In the genomic region with DNA sequence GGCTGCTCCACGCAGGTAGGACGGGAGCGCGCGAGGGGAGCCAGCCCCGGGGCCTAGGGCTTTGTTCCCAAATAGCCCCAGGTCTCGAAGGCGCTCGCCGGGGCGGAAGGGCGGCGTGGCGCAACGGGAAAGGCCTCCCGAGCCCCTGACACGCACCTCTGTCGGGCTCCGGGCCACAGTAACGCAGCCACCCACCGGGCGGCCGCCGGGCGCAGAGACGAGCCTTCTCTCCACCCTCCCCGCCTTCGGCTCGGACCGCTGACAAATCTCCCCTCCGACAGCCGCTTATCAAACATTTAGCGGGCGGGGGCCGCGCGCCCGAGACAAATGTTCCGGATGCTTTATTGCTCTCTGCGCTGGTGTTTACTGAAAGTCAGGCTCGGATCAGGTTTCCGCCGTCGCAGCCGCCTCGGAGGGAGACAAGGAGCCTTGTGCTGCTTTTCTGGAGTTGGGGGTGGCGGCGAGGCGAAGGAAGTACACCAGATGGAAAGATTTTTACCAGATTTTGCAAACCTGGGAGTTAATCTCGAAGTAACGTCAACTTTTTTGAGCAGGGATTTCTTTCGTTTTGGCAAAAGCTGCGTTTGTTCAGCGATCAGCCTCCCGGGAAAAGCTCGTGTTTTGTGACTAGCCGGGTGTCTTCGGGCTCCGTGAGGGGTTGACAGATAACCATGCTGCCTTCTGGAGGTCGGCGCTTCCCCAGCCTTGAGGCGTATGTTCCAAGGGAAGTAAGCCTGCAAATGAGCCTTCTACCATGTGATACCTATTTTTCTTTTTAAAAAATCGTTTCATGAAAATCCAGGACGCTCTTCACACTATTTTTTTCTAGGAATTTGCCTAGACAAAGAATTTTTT, we compare ENCODE assay signal across 8 cellular contexts. TPM values are rescaled to one million over a fixed set of nuclear protein-coding genes. Genes with fewer than 3 reads are reported as not detected.
DNase-seq lines count a peak whose midpoint lies in the region; ATAC-seq and TF ChIP-seq lines count a peak whose summit lies in the region.

No MANE protein-coding gene starts in this region.

- no peak for TF ChIP-seq CTCF in lower leg skin (IDR thresholded peaks at IDR 0.05)

- peak overlapping the region; percentile 81 for H3K4me3 ChIP-seq in lower leg skin (ENCODE audit: low read depth, poor library complexity, severe bottlenecking)

- ATAC-seq in HG02642 (IDR thresholded peaks at IDR 0.05; ENCODE audit: poor library complexity, unreplicated experiment): peak; percentile 34

- peaks cover 67% of the 10 kb centered on the region for H3K27me3 Mint-ChIP-seq in activated CD4-positive, alpha-beta T cell treated with anti-CD3 and anti-CD28 coated beads, Interleukin-2, amount 10 ng/mL, durations not matched to agents 24 days and 14 days

- 0% methylated on average over 61 to 64 of the region's 64 CpGs for WGBS in lower leg skin, 2 donors

- H3K27ac Mint-ChIP-seq in activated CD4-positive, alpha-beta T cell treated with anti-CD3 and anti-CD28 coated beads, Interleukin-2, amount 10 ng/mL, durations not matched to agents 24 days and 14 days: no peak overlapping the region

- intact Hi-C loops in activated CD4-positive, alpha-beta T cell treated with anti-CD3 and anti-CD28 coated beads, Interleukin-2, amount 10 ng/mL, durations not matched to agents 24 days and 14 days (cut with micrococcal nuclease): loop anchor here (2.0 to 10.0 kb wide), 3 partner anchors 22 to 540 kb away; no protein-coding TSS in a partner anchor
- intact Hi-C loops in lower leg skin (cut with DNase I; ENCODE audit: low total_unique reads): loop anchor here (5.0 kb wide), 1 partner anchor 153 kb away; a partner anchor contains a TSS

- DNase-seq in NCI-H1694 treated with DMSO at 0.1 percent for 48 hours (lab: John Stamatoyannopoulos, UW) (peak; percentile 24), NCI-H1694 (lab: John Stamatoyannopoulos, UW) (no peak), NCI-H187 treated with DMSO at 0.1 percent for 48 hours (lab: John Stamatoyannopoulos, UW) (peak; percentile 14), dermis blood vessel endothelial cell (peak; percentile 75), lower leg skin (ENCODE audit: low spot score in 2 of 2) (peak; percentile 49 to 95)
- peak; percentile 84 for DNase-seq in activated CD4-positive, alpha-beta T cell treated with anti-CD3 and anti-CD28 coated beads, Interleukin-2, amount 10 ng/mL, durations not matched to agents 24 days and 14 days
- peak; percentile 49 to 50 for DNase-seq in stimulated activated CD4-positive, alpha-beta T cell treated with anti-CD3 and anti-CD28 coated beads, Interleukin-4, amount 100 ng/mL, for 48 hours (ENCODE audit: low read depth in 2 of 2)

- H3K9me3 Mint-ChIP-seq in activated CD4-positive, alpha-beta T cell treated with anti-CD3 and anti-CD28 coated beads, Interleukin-2, amount 10 ng/mL, durations not matched to agents 24 days and 14 days: no peaks in the 10 kb centered on the region

- peaks cover 31% of the 10 kb centered on the region for H3K4me1 Mint-ChIP-seq in activated CD4-positive, alpha-beta T cell treated with anti-CD3 and anti-CD28 coated beads, Interleukin-2, amount 10 ng/mL, durations not matched to agents 24 days and 14 days

- H3K4me3 Mint-ChIP-seq in activated CD4-positive, alpha-beta T cell treated with anti-CD3 and anti-CD28 coated beads, Interleukin-2, amount 10 ng/mL, durations not matched to agents 24 days and 14 days: peak overlapping the region; percentile 90

- H3K36me3 Mint-ChIP-seq in activated CD4-positive, alpha-beta T cell treated with anti-CD3 and anti-CD28 coated beads, Interleukin-2, amount 10 ng/mL, durations not matched to agents 24 days and 14 days (ENCODE audit: low read depth): no peaks in the 10 kb centered on the region

- no peak for TF ChIP-seq POLR2A in lower leg skin (IDR thresholded peaks at IDR 0.05)

RNA-seq across cellular contexts. Expression of a gene that starts 1.0 kb away (rescaled TPM):
- 0.35 and 0.90 TPM in 2 replicates for total RNA-seq in activated CD4-positive, alpha-beta T cell treated with anti-CD3 and anti-CD28 coated beads, Interleukin-2, amount 10 ng/mL, durations not matched to agents 24 days and 14 days
- total RNA-seq in dermis blood vessel endothelial cell (16.2 and 19.1 TPM in 2 replicates), lower leg skin (10 to 100 TPM; 58.5 to 75.3 (median 69.6) TPM)
